Comparison of ENCODE assay signal across 9 cellular contexts in the genomic region with DNA sequence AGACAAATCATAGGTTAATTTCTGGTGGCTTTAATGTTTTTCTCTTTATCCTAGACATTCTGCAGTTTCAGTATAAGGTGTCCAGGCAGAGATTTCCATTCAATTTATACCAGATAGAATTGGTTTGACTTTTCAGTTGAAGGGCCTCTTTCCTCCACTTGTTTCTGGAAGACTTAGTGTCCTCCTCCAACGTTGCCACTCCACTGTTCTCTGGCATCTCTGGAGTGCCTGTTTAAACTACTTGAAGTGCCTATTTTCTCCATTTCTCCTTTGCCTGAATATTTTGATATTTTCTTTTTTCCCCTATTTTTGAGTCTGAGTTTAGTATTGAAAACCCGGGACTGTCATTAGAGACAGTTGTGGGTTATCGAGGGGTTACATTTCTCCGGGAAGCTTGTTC. TPM values are rescaled to one million over a fixed set of nuclear protein-coding genes. Genes with fewer than 3 reads are reported as not detected.
"Had no signal": no experiment of that assay in that cellular context is flagged by ENCODE, and none has a peak within 500 bp of the region (broad histone marks: within the 10 kb centered on the region; RNA-seq: fewer than 3 reads in every experiment).

No MANE protein-coding gene starts in this region.

- H3K4me3 ChIP-seq: GM23248, GM23338, HAP-1 had no signal

- H3K4me1 Mint-ChIP-seq: H9 had no signal

- H3K4me3 Mint-ChIP-seq: GM23338, H9, HFFc6 had no signal

- H3K4me1 ChIP-seq: HAP-1 had no signal

- H3K36me3 ChIP-seq: HAP-1 had no signal

- H3K27ac Mint-ChIP-seq: GM23338, H9, HFFc6 had no signal

- H3K9me3 ChIP-seq: HAP-1 had no signal

- H3K27ac ChIP-seq: GM23248 had no signal

- DNase-seq: GM23248, GOT3, H7, H9, HCEC 1CT, HFFc6 had no signal

- H3K9me3 Mint-ChIP-seq: GM23338, H9 had no signal

RNA-seq across cellular contexts. Expression of a gene that starts 27.7 kb away (rescaled TPM):
- total RNA-seq: GM23248, H4, H7, HFFc6 had no signal
